28 cellular contexts compared by ENCODE assay signal in the genomic region with DNA sequence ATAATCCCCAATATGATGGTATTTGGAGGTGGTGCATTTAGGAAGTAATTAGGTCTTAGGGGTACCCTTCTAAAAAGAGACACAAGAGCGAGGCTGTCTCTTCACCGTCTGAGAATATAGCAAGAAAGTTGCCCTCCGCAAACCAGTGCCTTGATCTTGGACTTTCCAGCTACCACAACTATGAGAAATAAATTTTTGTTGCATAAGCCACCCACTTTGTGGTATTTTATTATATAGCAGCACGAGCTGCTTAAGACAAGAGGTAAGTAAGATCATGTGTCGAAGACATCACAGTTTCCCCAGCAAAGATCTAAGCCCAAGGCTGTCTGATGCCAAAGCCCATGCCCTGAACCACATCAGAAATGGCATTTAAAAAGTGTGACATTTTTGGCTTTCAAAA. TPM values are rescaled to one million over a fixed set of nuclear protein-coding genes. Genes with fewer than 3 reads are reported as not detected.
DNase-seq lines count a peak whose midpoint lies in the region; ATAC-seq and TF ChIP-seq lines count a peak whose summit lies in the region.
"Had no signal": no experiment of that assay in that cellular context is flagged by ENCODE, and none has a peak within 500 bp of the region (broad histone marks: within the 10 kb centered on the region; RNA-seq: fewer than 3 reads in every experiment).

No MANE protein-coding gene starts in this region.

- in situ Hi-C loops in GM23248 (cut with MboI), result no loop called here

- H3K79me2 ChIP-seq in GM23248 (ENCODE audit: insufficient read depth), result no peaks in the 10 kb centered on the region
- H3K79me2 ChIP-seq: parathyroid adenoma had no signal

- peak overlapping the region; percentile 35 for H3K9ac ChIP-seq in GM23248
- H3K9ac ChIP-seq: parathyroid adenoma had no signal

- H3K4me1 ChIP-seq in GM23248 (ENCODE audit: insufficient read depth), result peaks cover 85% of the 10 kb centered on the region
- H3K4me1 ChIP-seq: colonic mucosa, parathyroid adenoma, right lobe of liver had no signal

- H3K9me2 ChIP-seq in GM23248 (ENCODE audit: insufficient read depth), result no peaks in the 10 kb centered on the region

- ATAC-seq in HG02759 (IDR thresholded peaks at IDR 0.05; ENCODE audit: unreplicated experiment), result no peak
- ATAC-seq: naive thymus-derived CD4-positive, alpha-beta T cell; right lobe of liver had no signal

- peak overlapping the region; percentile 80 for H3K27ac ChIP-seq in GM23248
- H3K27ac ChIP-seq: colonic mucosa, right lobe of liver, WERI-Rb-1 had no signal

- TF ChIP-seq CTCF in fibroblast of pulmonary artery (IDR thresholded peaks at IDR 0.05; ENCODE audit: low read length, missing control alignments), result no peak

- H3K27me3 Mint-ChIP-seq in activated T-cell treated with anti-CD3 and anti-CD28 coated beads, Interleukin-2, amount 50 U/mL, for 24 hours, result peaks cover 31% of the 10 kb centered on the region

- WGBS in GM23248 (ENCODE audit: low coverage in 1 of 2, low lambda C conversion rate in 2 of 2, missing lambda C conversion rate in 2 of 2), 2 experiments, result 14 to 17% methylated on average over 5 of the region's 5 CpGs

- H2AFZ ChIP-seq in GM23248, result no peak overlapping the region

- peak overlapping the region; percentile 33 for H3K4me2 ChIP-seq in GM23248 (ENCODE audit: unreplicated experiment)

- H3K36me3 Mint-ChIP-seq in activated T-cell treated with anti-CD3 and anti-CD28 coated beads, Interleukin-2, amount 50 U/mL, for 24 hours (ENCODE audit: low read depth), result no peaks in the 10 kb centered on the region
- H3K36me3 Mint-ChIP-seq: CD14-positive monocyte; naive thymus-derived CD4-positive, alpha-beta T cell had no signal

- no peaks in the 10 kb centered on the region for H3K36me3 ChIP-seq in GM23248 (ENCODE audit: low read depth)
- H3K36me3 ChIP-seq: colonic mucosa, right lobe of liver, WERI-Rb-1 had no signal

- H3K9me3 ChIP-seq in GM23248 (ENCODE audit: low read depth), result no peaks in the 10 kb centered on the region
- H3K9me3 ChIP-seq: colonic mucosa, right lobe of liver had no signal

- H3K4me3 ChIP-seq in GM23248, result no peak overlapping the region; the same call in 1 of the 2 replicates
- no peak overlapping the region for H3K4me3 ChIP-seq in fibroblast of pulmonary artery (replicated peaks; ENCODE audit: low read depth, low read length)
- H3K4me3 ChIP-seq: colonic mucosa, right lobe of liver had no signal

- H3F3A ChIP-seq in GM23248 (ENCODE audit: insufficient read depth), result peaks cover 72% of the 10 kb centered on the region

- H3K27ac Mint-ChIP-seq in activated T-cell treated with anti-CD3 and anti-CD28 coated beads, Interleukin-2, amount 50 U/mL, for 24 hours, result no peak overlapping the region
- H3K27ac Mint-ChIP-seq: CD14-positive monocyte; naive thymus-derived CD4-positive, alpha-beta T cell; stimulated activated naive CD8-positive, alpha-beta T cell treated with anti-CD3 and anti-CD28 coated beads, Interleukin-15, Interleukin-2, amounts not matched to agents 100 ng/mL and 50 ng/mL, for 24 hours had no signal

- H4K20me1 ChIP-seq in GM23248 (ENCODE audit: insufficient read depth), result no peaks in the 10 kb centered on the region

- no peaks in the 10 kb centered on the region for H3K9me3 Mint-ChIP-seq in activated T-cell treated with anti-CD3 and anti-CD28 coated beads, Interleukin-2, amount 50 U/mL, for 24 hours
- H3K9me3 Mint-ChIP-seq: naive thymus-derived CD4-positive, alpha-beta T cell; stimulated activated naive CD8-positive, alpha-beta T cell treated with anti-CD3 and anti-CD28 coated beads, Interleukin-15, Interleukin-2, amounts not matched to agents 100 ng/mL and 50 ng/mL, for 24 hours had no signal

- H3K27me3 ChIP-seq in GM23248 (replicated peaks; ENCODE audit: insufficient read depth), result no peaks in the 10 kb centered on the region
- H3K27me3 ChIP-seq: colonic mucosa, right lobe of liver had no signal

- no peak overlapping the region for H3K4me3 Mint-ChIP-seq in activated T-cell treated with anti-CD3 and anti-CD28 coated beads, Interleukin-2, amount 50 U/mL, for 24 hours
- H3K4me3 Mint-ChIP-seq: CD14-positive monocyte; naive thymus-derived CD4-positive, alpha-beta T cell; stimulated activated naive CD8-positive, alpha-beta T cell treated with anti-CD3 and anti-CD28 coated beads, Interleukin-15, Interleukin-2, amounts not matched to agents 100 ng/mL and 50 ng/mL, for 24 hours had no signal

- peak; percentile 61 for DNase-seq in A172 (ENCODE audit: low spot score)
- DNase-seq in GM23248, result peak; percentile 88
- peak; percentile 9 for DNase-seq in T1000 (lab: John Stamatoyannopoulos, UW)
- peak; percentile 39 for DNase-seq in fibroblast of pulmonary artery (ENCODE audit: low read depth)
- DNase-seq in NCI-H2227 treated with DMSO at 0.1 percent for 48 hours (lab: John Stamatoyannopoulos, UW), result no peak
- DNase-seq in activated T-cell treated with anti-CD3 and anti-CD28 coated beads, Interleukin-2, amount 50 U/mL, for 24 hours, result no peak
- no peak for DNase-seq in NCI-H2029 treated with DMSO at 0.1 percent for 48 hours (lab: John Stamatoyannopoulos, UW)
- DNase-seq: 8988T; activated CD4-positive, alpha-beta T cell treated with anti-CD3 and anti-CD28 coated beads, Interleukin-2, amount 50 U/mL, for 4 hours; activated gamma-delta T cell treated with Interleukin-2 at 50 U/mL for 16 hours; anterior cingulate cortex; colonic mucosa; DMS 273 treated with DMSO at 0.1 percent for 48 hours; hippocampal formation; Karpas-422; naive thymus-derived CD4-positive, alpha-beta T cell; NCI-H1105; NCI-H69; right lobe of liver; SHP77 treated with DMSO at 0.1 percent for 48 hours; stimulated activated CD4-positive, alpha-beta T cell treated with anti-CD3 and anti-CD28 coated beads, Interleukin-2, amount 100 ng/mL, for 24 hours; T-helper 2 cell; trophoblast cell; WERI-Rb-1 had no signal

- peaks cover 9% of the 10 kb centered on the region for H3K4me1 Mint-ChIP-seq in activated T-cell treated with anti-CD3 and anti-CD28 coated beads, Interleukin-2, amount 50 U/mL, for 24 hours (ENCODE audit: low read depth)
- H3K4me1 Mint-ChIP-seq: CD14-positive monocyte had no signal

RNA-seq across cellular contexts. Expression of a gene that starts 9.6 kb away (rescaled TPM):
- 85.4 and 87.8 TPM in 2 replicates for total RNA-seq in A172 (2014; rRNA removed; shearing (Covaris generic))
- 44.1 and 48.4 TPM in 2 replicates for total RNA-seq in GM23248 (2014; rRNA removed; shearing (Covaris generic))
- 37.9 and 41.9 TPM in 2 replicates for polyA plus RNA-seq in GM23248 (2016; fragmentation: Nextera tagmentation; extraction: Ambion mirVana)

RNA-seq across cellular contexts. Expression of a gene that starts 26.5 kb away (rescaled TPM):
- total RNA-seq in A172 (2014; rRNA removed; shearing (Covaris generic)), result not detected in 2 replicates
- total RNA-seq in GM23248 (2014; rRNA removed; shearing (Covaris generic)), result 3.4 and 3.5 TPM in 2 replicates
- polyA plus RNA-seq in GM23248 (2016; fragmentation: Nextera tagmentation; extraction: Ambion mirVana), result 1.4 TPM in 2 replicates
- total RNA-seq: naive thymus-derived CD4-positive, alpha-beta T cell; right lobe of liver had no signal
- polyA plus RNA-seq: CD14-positive monocyte; naive thymus-derived CD4-positive, alpha-beta T cell had no signal

RNA-seq across cellular contexts. Expression of a gene that starts 32.2 kb away (rescaled TPM):
- total RNA-seq in A172 (2014; rRNA removed; shearing (Covaris generic)), result 139 and 148 TPM in 2 replicates
- total RNA-seq in GM23248 (2014; rRNA removed; shearing (Covaris generic)), result 45.3 and 47.7 TPM in 2 replicates
- 33.1 and 33.7 TPM in 2 replicates for polyA plus RNA-seq in GM23248 (2016; fragmentation: Nextera tagmentation; extraction: Ambion mirVana)

Comparison
In these comparisons a context has a peak if more than half of its experiments do, and no peak if none do; other contexts are left out.
1. DNase-seq: peak in A172 (single experiment), GM23248 (single experiment), T1000 (single experiment) and fibroblast of pulmonary artery (single experiment); none in NCI-H2227 treated with DMSO at 0.1 percent for 48 hours (single experiment), activated T-cell treated with anti-CD3 and anti-CD28 coated beads, Interleukin-2, amount 50 U/mL, for 24 hours (single experiment) and NCI-H2029 treated with DMSO at 0.1 percent for 48 hours (single experiment).